ENCODE assay signal across 8 cellular contexts in the genomic region with DNA sequence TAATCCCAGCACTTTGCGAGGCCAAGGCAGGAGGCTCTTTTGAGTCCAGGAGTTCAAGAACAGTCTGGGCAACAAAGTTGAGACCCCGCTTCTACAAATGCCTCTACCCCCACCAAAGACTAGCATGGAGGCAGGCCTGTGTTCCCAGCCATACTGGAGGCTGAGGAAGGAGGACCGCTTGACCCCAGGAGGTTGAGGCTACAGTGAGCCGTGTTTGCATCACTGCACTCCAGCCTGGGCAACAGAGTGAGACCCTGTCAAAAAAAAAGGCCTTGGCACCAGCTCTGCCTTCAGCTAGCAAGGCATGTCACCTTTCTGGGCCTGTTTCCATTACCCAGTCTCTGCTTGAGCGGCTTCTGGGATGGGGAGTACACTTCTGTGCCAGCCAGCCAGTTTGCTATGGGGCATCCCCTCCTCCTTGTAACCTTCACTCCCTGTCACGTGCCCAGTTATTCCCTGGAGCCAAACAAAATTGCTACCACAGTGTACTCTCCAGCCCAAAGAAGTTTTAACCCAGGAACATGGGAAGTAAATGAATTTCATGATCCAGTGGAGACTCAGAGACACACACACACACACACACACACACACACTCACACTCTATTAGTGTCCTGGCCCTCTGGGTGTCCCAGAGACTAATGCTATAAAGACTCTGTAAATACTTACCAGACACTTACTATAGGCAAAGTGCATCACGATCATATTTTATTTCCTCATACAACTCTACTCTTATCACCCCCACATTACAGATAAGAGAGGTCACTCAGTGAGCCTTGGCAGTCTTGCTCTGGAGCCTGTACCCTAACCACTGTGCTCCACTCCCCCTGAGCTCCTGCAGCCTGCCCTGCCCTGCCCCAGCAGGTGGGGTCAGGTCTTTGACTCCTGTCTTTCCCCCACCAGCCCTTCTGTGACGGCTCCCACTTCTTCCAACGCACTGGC. TPM values are rescaled to one million over a fixed set of nuclear protein-coding genes. Genes with fewer than 3 reads are reported as not detected.
DNase-seq lines count a peak whose midpoint lies in the region; ATAC-seq and TF ChIP-seq lines count a peak whose summit lies in the region.

No MANE protein-coding gene starts in this region.

- H3K27ac Mint-ChIP-seq in stimulated activated naive CD8-positive, alpha-beta T cell treated with anti-CD3 and anti-CD28 coated beads, Interleukin-15, Interleukin-2, amounts not matched to agents 100 ng/mL and 50 ng/mL, for 24 hours: peak overlapping the region; percentile 97
- H3K27ac Mint-ChIP-seq in brain (peak overlapping the region; percentile 55 to 96 (median 68)), CD14-positive monocyte (peak overlapping the region in 1 of 7 donors; percentile 39)

- no peaks in the 10 kb centered on the region for H3K27me3 Mint-ChIP-seq in stimulated activated naive CD8-positive, alpha-beta T cell treated with anti-CD3 and anti-CD28 coated beads, Interleukin-15, Interleukin-2, amounts not matched to agents 100 ng/mL and 50 ng/mL, for 24 hours
- H3K27me3 Mint-ChIP-seq in brain: peaks cover 2% of the 10 kb centered on the region
- H3K27me3 Mint-ChIP-seq in CD14-positive monocyte (ENCODE audit: low read depth in 3 of 3): peaks cover 4 to 14% (median 12%) of the 10 kb centered on the region in 3 donors

- H3K9me3 Mint-ChIP-seq in stimulated activated naive CD8-positive, alpha-beta T cell treated with anti-CD3 and anti-CD28 coated beads, Interleukin-15, Interleukin-2, amounts not matched to agents 100 ng/mL and 50 ng/mL, for 24 hours: no peaks in the 10 kb centered on the region
- H3K9me3 Mint-ChIP-seq in brain: peaks cover 0 to 3% (median 0%) of the 10 kb centered on the region in 5 experiments
- H3K9me3 Mint-ChIP-seq in CD14-positive monocyte: peaks cover 0 to 3% (median 0%) of the 10 kb centered on the region in 7 donors

- no peak for DNase-seq in stimulated activated naive CD8-positive, alpha-beta T cell treated with anti-CD3 and anti-CD28 coated beads, Interleukin-15, Interleukin-2, amounts not matched to agents 100 U/mL and 50 U/mL, for 24 hours
- DNase-seq in mucosa of descending colon: peak in 1 of 3 donors; percentile 56
- no peak for DNase-seq in hippocampal formation (lab: John Stamatoyannopoulos, UW)
- DNase-seq in omental fat pad (ENCODE audit: low spot score): no peak
- no peak for DNase-seq in CD14-positive monocyte (ENCODE audit: low spot score)
- no peak for DNase-seq in AML-193 (lab: John Stamatoyannopoulos, UW)

- no peaks in the 10 kb centered on the region for H3K36me3 ChIP-seq in mucosa of descending colon (ENCODE audit: low read depth)

- intact Hi-C loops in mucosa of descending colon (cut with DNase I, micrococcal nuclease) (loop anchor here in 1 of 2 donors (10.0 kb wide), 1 partner anchor 58 kb away; the partner anchor contains the start of gene EPOP), CD14-positive monocyte (cut with micrococcal nuclease) (no loop called here)

- no peaks in the 10 kb centered on the region for H3K9me3 ChIP-seq in mucosa of descending colon

- ATAC-seq in stimulated activated naive CD8-positive, alpha-beta T cell treated with anti-CD3 and anti-CD28 coated beads, Interleukin-15, Interleukin-2, amounts not matched to agents 100 U/mL and 50 U/mL, for 24 hours: no peak
- ATAC-seq in mucosa of descending colon (peak; percentile 17), omental fat pad (ENCODE audit: low FRiP score) (no peak)

- H3K36me3 Mint-ChIP-seq in stimulated activated naive CD8-positive, alpha-beta T cell treated with anti-CD3 and anti-CD28 coated beads, Interleukin-15, Interleukin-2, amounts not matched to agents 100 ng/mL and 50 ng/mL, for 24 hours (ENCODE audit: low read depth): peaks cover 25% of the 10 kb centered on the region
- H3K36me3 Mint-ChIP-seq in brain (peaks cover 17% of the 10 kb centered on the region), CD14-positive monocyte (peaks cover 15 to 20% of the 10 kb centered on the region in 2 donors)

- no peak overlapping the region for H3K4me3 ChIP-seq in mucosa of descending colon

- peak overlapping the region; percentile 95 for H3K4me3 Mint-ChIP-seq in stimulated activated naive CD8-positive, alpha-beta T cell treated with anti-CD3 and anti-CD28 coated beads, Interleukin-15, Interleukin-2, amounts not matched to agents 100 ng/mL and 50 ng/mL, for 24 hours
- H3K4me3 Mint-ChIP-seq in brain (peak overlapping the region; percentile 44 to 89 (median 73)), CD14-positive monocyte (no peak overlapping the region)

- peaks cover 70% of the 10 kb centered on the region for H3K4me1 Mint-ChIP-seq in stimulated activated naive CD8-positive, alpha-beta T cell treated with anti-CD3 and anti-CD28 coated beads, Interleukin-15, Interleukin-2, amounts not matched to agents 100 ng/mL and 50 ng/mL, for 24 hours (ENCODE audit: low read depth)
- H3K4me1 Mint-ChIP-seq in brain: peaks cover 47% of the 10 kb centered on the region
- peaks cover 45% of the 10 kb centered on the region for H3K4me1 Mint-ChIP-seq in CD14-positive monocyte

- peaks cover 35% of the 10 kb centered on the region for H3K4me1 ChIP-seq in mucosa of descending colon (ENCODE audit: low read depth)

- no peak for TF ChIP-seq CTCF in brain (conservative IDR thresholded peaks at IDR 0.05)
- no peak for TF ChIP-seq CTCF in mucosa of descending colon (IDR thresholded peaks at IDR 0.05)
- no peak for TF ChIP-seq CTCF in omental fat pad (IDR thresholded peaks at IDR 0.05)
- TF ChIP-seq CTCF in CD14-positive monocyte (IDR thresholded peaks at IDR 0.05): no peak

RNA-seq across cellular contexts. Expression of gene CISD3, which starts 2.5 kb away (rescaled TPM):
- polyA plus RNA-seq in brain (ENCODE audit: insufficient read depth, low read depth, low replicate concordance): 38.7 TPM
- 100 to 1,000 TPM in 1 of 3 donors, 10 to 100 TPM in 2; 60.8 to 101 (median 91.8) TPM for total RNA-seq in mucosa of descending colon
- 10 to 100 TPM in 3 of 4 donors, 1 to 10 TPM in 1; 7.6 to 25.5 (median 15.7) TPM for total RNA-seq in omental fat pad
- polyA plus RNA-seq in CD14-positive monocyte: 10 to 100 TPM; 53.4 to 61.2 TPM

RNA-seq across cellular contexts. Expression of gene PCGF2, which starts 15.5 kb away (rescaled TPM):
- 88.3 TPM for polyA plus RNA-seq in brain (ENCODE audit: insufficient read depth, low read depth, low replicate concordance)
- total RNA-seq in mucosa of descending colon: 10 to 100 TPM; 23.8 to 30.7 (median 25.5) TPM
- 10 to 100 TPM in 1 of 4 donors, 1 to 10 TPM in 3; 3.2 to 17.0 (median 6.1) TPM for total RNA-seq in omental fat pad
- polyA plus RNA-seq in CD14-positive monocyte: not detected

RNA-seq across cellular contexts. Expression of gene PSMB3, which starts 19.9 kb away (rescaled TPM):
- polyA plus RNA-seq in brain (ENCODE audit: insufficient read depth, low read depth, low replicate concordance) (278 TPM), CD14-positive monocyte (100 to 1,000 TPM; 625 to 689 TPM)
- total RNA-seq in mucosa of descending colon (100 to 1,000 TPM; 129 to 197 (median 145) TPM), omental fat pad (100 to 1,000 TPM; 140 to 169 (median 155) TPM)

RNA-seq across cellular contexts. Expression of gene MLLT6, which starts 27.6 kb away (rescaled TPM):
- polyA plus RNA-seq in brain (ENCODE audit: insufficient read depth, low read depth, low replicate concordance): 50.9 TPM
- total RNA-seq in mucosa of descending colon: 100 to 1,000 TPM in 2 of 3 donors, 10 to 100 TPM in 1; 90.1 to 164 (median 112) TPM
- total RNA-seq in omental fat pad: 100 to 1,000 TPM in 1 of 4 donors, 10 to 100 TPM in 3; 38.7 to 108 (median 54.8) TPM
- polyA plus RNA-seq in CD14-positive monocyte: under 1 TPM; 0.72 to 0.82 TPM

RNA-seq across cellular contexts. Expression of gene EPOP, which starts 57.9 kb away (rescaled TPM):
- polyA plus RNA-seq in brain (ENCODE audit: insufficient read depth, low read depth, low replicate concordance) (8.8 TPM), CD14-positive monocyte (not detected)
- total RNA-seq in mucosa of descending colon (1 to 10 TPM in 1 of 3 donors, under 1 TPM in 1, not detected in 1; 0.75 to 1.1 TPM), omental fat pad (1 to 10 TPM in 2 of 4 donors, under 1 TPM in 2; 0.38 to 5.2 (median 1.5) TPM)

Comparison
In these comparisons a context has a peak if more than half of its experiments do, and no peak if none do; other contexts are left out.
1. H3K4me3 Mint-ChIP-seq: peak in stimulated activated naive CD8-positive, alpha-beta T cell treated with anti-CD3 and anti-CD28 coated beads, Interleukin-15, Interleukin-2, amounts not matched to agents 100 ng/mL and 50 ng/mL, for 24 hours (single experiment) and brain (5 of 5); none in CD14-positive monocyte (0 of 2).